ENCODE assay signal across 9 cellular contexts in the genomic region with DNA sequence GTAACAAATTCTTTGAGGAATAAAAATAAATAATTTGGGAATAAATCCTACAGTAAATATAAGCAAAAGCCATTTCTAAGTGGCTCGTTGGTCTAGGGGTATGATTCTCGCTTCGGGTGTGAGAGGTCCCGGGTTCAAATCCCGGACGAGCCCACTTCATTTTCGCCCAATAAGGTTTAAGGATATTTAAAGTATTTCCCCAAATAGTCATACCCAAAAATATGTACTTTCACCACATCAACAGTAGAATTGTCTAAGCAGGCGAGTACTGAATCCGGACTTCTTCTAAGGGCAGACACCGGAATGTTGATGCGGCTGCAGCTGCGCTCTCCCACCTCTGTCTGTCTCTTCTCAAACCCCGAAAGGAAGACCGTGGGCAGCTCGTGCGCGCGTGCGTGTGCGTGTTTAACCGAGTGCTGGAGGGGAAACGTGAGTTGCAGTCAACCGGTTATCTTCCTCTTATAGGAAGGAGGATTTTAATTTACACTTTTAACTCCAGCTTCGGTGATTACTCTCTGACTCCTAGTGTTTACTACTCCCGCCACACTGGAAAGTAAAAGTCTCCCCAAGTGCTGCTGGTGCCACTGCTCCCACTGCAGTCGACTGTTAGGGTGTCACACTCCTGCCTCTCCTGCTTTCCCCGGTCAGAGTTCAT.
DNase-seq lines count a peak whose midpoint lies in the region; ATAC-seq, FAIRE-seq and TF ChIP-seq lines count a peak whose summit lies in the region.
"Had no signal": no experiment of that assay in that cellular context is flagged by ENCODE, and none has a peak within 500 bp of the region (broad histone marks: within the 10 kb centered on the region; RNA-seq: fewer than 3 reads in every experiment).

No MANE protein-coding gene starts in this region.

- no peaks in the 10 kb centered on the region for H3K9me3 Mint-ChIP-seq in MCF 10A (ENCODE audit: unreplicated experiment)

- ATAC-seq in HG03045 (IDR thresholded peaks at IDR 0.05; ENCODE audit: unreplicated experiment): peak; percentile 57

- H3K4me1 ChIP-seq in mesenchymal stem cell (ENCODE audit: control insufficient read depth, insufficient read depth, low read depth, low read length) (peaks cover 3% of the 10 kb centered on the region), transverse colon (peaks cover 0 to 4% (median 3%) of the 10 kb centered on the region in 4 donors)

- under 1% methylated on average over 13 of the region's 27 CpGs for WGBS in mesenchymal stem cell
- 2 to 3% methylated on average over 11 to 27 of the region's 27 CpGs for WGBS in transverse colon (ENCODE audit: low coverage in 1 of 2), 2 donors

- TF ChIP-seq CTCF in MCF 10A (IDR thresholded peaks at IDR 0.05; ENCODE audit: unreplicated experiment): no peak
- TF ChIP-seq CTCF in transverse colon (IDR thresholded peaks at IDR 0.05): no peak

- H3K4me3 ChIP-seq in mesenchymal stem cell (ENCODE audit: insufficient read depth in 1 of 2, low read depth in 1 of 2, low read length in 2 of 2): peak overlapping the region; percentile 5 to 78
- H3K4me3 ChIP-seq in transverse colon: no peak overlapping the region

- intact Hi-C loops in MCF 10A (cut with micrococcal nuclease): loop anchor here (2.0 kb wide), 1 partner anchor 73 kb away; no protein-coding TSS in a partner anchor
- intact Hi-C loops in transverse colon (cut with DNase I; ENCODE audit: low total_unique reads): no loop called here

- CTCF ChIA-PET in MCF 10A (lab: Yijun Ruan, JAX): interaction anchor here (0.7 kb wide), 1 partner anchor 13 kb away, joined by 3 read pairs; no protein-coding TSS in a partner anchor

- no peaks in the 10 kb centered on the region for H3K36me3 ChIP-seq in mesenchymal stem cell (ENCODE audit: control insufficient read depth in 1 of 2, insufficient read depth in 2 of 2, low read depth in 1 of 2, low read length in 2 of 2)
- no peaks in the 10 kb centered on the region for H3K36me3 ChIP-seq in transverse colon

- in situ Hi-C loops in transverse colon (cut with MboI; ENCODE audit: low pct_ligation_motif_present in 1 of 4, low pct_unique_long_range_greater_than_20kb in 1 of 4, low sequenced_read_pairs in 3 of 4): loop anchor here in 1 of 4 donors (25.0 kb wide), 1 partner anchor 754 kb away; no protein-coding TSS in a partner anchor

- H3K4me1 Mint-ChIP-seq in MCF 10A (ENCODE audit: insufficient read depth, unreplicated experiment): peaks cover 6% of the 10 kb centered on the region

- H3K9me3 ChIP-seq in mesenchymal stem cell (ENCODE audit: control insufficient read depth, low read length) (no peaks in the 10 kb centered on the region), transverse colon (no peaks in the 10 kb centered on the region)

- H3K4ac ChIP-seq in mesenchymal stem cell (ENCODE audit: low read depth in 1 of 2, low read length in 2 of 2): no peak overlapping the region

- no peak overlapping the region for H3K23ac ChIP-seq in mesenchymal stem cell (ENCODE audit: low read length in 2 of 2)

- H3K79me1 ChIP-seq in mesenchymal stem cell (replicated peaks; ENCODE audit: low read length, poor library complexity, severe bottlenecking): no peaks in the 10 kb centered on the region

- POLR2A ChIA-PET in MCF 10A (lab: Yijun Ruan, JAX): interaction anchor here (0.6 to 1.5 kb wide), 8 partner anchors 12 to 554 kb away, joined by 3 to 5 read pairs (median 3); a partner anchor contains a TSS

- TF ChIP-seq EP300 in transverse colon (IDR thresholded peaks at IDR 0.05; ENCODE audit: low read depth): no peak

- H3K27ac ChIP-seq in mesenchymal stem cell (ENCODE audit: low read length, poor library complexity, severe bottlenecking) (peak overlapping the region; percentile 27), transverse colon (no peak overlapping the region)
- H3K27ac ChIP-seq: 22Rv1 had no signal

- H3K27me3 Mint-ChIP-seq in MCF 10A (ENCODE audit: insufficient read depth, unreplicated experiment): no peaks in the 10 kb centered on the region

- H2BK15ac ChIP-seq in mesenchymal stem cell (ENCODE audit: low read depth, poor library complexity, severe bottlenecking): no peak overlapping the region

- H3K27me3 ChIP-seq in mesenchymal stem cell (ENCODE audit: control insufficient read depth in 1 of 2, insufficient read depth in 1 of 2, low read length in 2 of 2) (peaks cover 5 to 8% of the 10 kb centered on the region in 2 experiments), transverse colon (peaks cover 78% of the 10 kb centered on the region)

- H3K14ac ChIP-seq in mesenchymal stem cell (ENCODE audit: low read length in 2 of 2): no peak overlapping the region

- no peak overlapping the region for H2BK12ac ChIP-seq in mesenchymal stem cell (ENCODE audit: low read length in 2 of 2)

- no peak overlapping the region for H2BK5ac ChIP-seq in mesenchymal stem cell (ENCODE audit: low read depth, low read length, poor library complexity, severe bottlenecking)

- H4K8ac ChIP-seq in mesenchymal stem cell (ENCODE audit: low read length): no peak overlapping the region

- DNase-seq in NCI-H2171 treated with DMSO at 0.1 percent for 48 hours (lab: John Stamatoyannopoulos, UW) (peak; percentile 41), NCI-H2171 (lab: John Stamatoyannopoulos, UW) (no peak), RCC 7860 (ENCODE audit: low spot score) (peak; percentile 95), MCF 10A (ENCODE audit: unreplicated experiment) (peak; percentile 72), mesenchymal stem cell (peak; percentile 88), GOT3 (lab: John Stamatoyannopoulos, UW) (no peak), transverse colon (no peak)

- peaks cover 8% of the 10 kb centered on the region for H3K36me3 Mint-ChIP-seq in MCF 10A (ENCODE audit: insufficient read depth, unreplicated experiment)

- H3K4me2 ChIP-seq in mesenchymal stem cell (ENCODE audit: low read length, poor library complexity, severe bottlenecking): peak overlapping the region; percentile 80

- H3K4me3 Mint-ChIP-seq in MCF 10A (ENCODE audit: unreplicated experiment): peak overlapping the region; percentile 71

- peak overlapping the region; percentile 69 for H3K9ac ChIP-seq in mesenchymal stem cell (ENCODE audit: low read length)

- BruUV-seq in MCF 10A (replicated peaks; lab: Mats Ljungman, UMichigan): TSS peak; percentile 100

- no peak overlapping the region for H2AK5ac ChIP-seq in mesenchymal stem cell (ENCODE audit: low read length, severe bottlenecking)

- H3K27ac Mint-ChIP-seq in MCF 10A (ENCODE audit: low read depth, unreplicated experiment): peak overlapping the region; percentile 17

- no peak for TF ChIP-seq POLR2A in transverse colon (IDR thresholded peaks at IDR 0.05)

- FAIRE-seq in RCC 7860 (lab: Jason Lieb, UNC): peak; percentile 86

- no peak overlapping the region for H4K91ac ChIP-seq in mesenchymal stem cell (ENCODE audit: low read length)

- no peak overlapping the region for H3K18ac ChIP-seq in mesenchymal stem cell (ENCODE audit: low read depth in 1 of 2, low read length in 2 of 2)

- H2AFZ ChIP-seq in mesenchymal stem cell (ENCODE audit: low read depth, low read length): no peak overlapping the region

- H2BK120ac ChIP-seq in mesenchymal stem cell (ENCODE audit: low read depth, low read length): no peak overlapping the region

Comparison
In these comparisons a context has a peak if more than half of its experiments do, and no peak if none do; other contexts are left out.
1. DNase-seq: peak in NCI-H2171 treated with DMSO at 0.1 percent for 48 hours (single experiment), RCC 7860 (single experiment), MCF 10A (single experiment) and mesenchymal stem cell (single experiment); none in NCI-H2171 (single experiment), GOT3 (single experiment) and transverse colon (single experiment).
2. H3K4me3 ChIP-seq: peak in mesenchymal stem cell (2 of 2); none in transverse colon (0 of 4).